ENCODE assay signal across 8 cellular contexts in the genomic region with DNA sequence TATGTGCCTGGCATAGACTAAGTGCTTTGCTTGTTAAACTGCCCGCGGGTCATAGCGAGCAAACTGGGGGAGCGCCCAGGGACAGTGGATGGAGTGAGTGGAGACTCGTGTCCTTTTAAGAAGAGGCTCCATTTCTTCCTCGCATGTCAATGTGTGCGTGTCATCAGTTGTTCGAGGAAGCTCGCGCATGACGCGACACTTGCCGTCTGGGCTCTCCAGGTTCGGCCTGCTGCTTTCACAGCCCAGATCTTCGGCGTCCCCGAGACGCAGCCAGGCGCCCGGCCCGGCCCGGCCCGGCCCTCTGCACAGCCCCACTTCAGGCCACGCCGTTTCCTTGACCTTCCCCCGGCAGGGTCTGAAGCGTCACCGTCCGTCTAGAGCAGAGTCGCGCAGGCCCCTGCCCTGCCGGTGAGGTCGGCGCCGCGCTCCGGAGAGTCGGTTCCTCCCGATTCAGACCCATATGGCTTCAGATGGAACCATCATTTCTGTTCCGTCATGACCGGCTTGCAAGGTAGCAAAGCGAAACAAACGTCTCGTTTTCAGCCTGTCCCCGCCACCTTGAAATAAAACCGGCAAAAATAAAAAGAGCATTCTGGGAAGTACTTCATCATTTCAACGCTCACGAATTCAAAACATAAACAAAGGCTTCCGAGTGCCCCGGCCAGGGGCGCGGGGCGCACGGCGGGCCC. TPM values are rescaled to one million over a fixed set of nuclear protein-coding genes. Genes with fewer than 3 reads are reported as not detected.
DNase-seq lines count a peak whose midpoint lies in the region; ATAC-seq and TF ChIP-seq lines count a peak whose summit lies in the region.

No MANE protein-coding gene starts in this region.

- intact Hi-C loops in colonic mucosa (cut with DNase I), result no loop called here

- H3K27me3 ChIP-seq in colonic mucosa, result peaks cover 38% of the 10 kb centered on the region

- no peaks in the 10 kb centered on the region for H3K9me3 ChIP-seq in colonic mucosa

- DNase-seq in AG20443 (ENCODE audit: low spot score), result peak; percentile 78
- peak; percentile 17 for DNase-seq in GM19238 (ENCODE audit: insufficient read length, low spot score)
- DNase-seq in RPMI7951 (ENCODE audit: low read depth), result peak; percentile 27
- DNase-seq in colonic mucosa, result no peak
- peak; percentile 75 for DNase-seq in left kidney (ENCODE audit: low read depth, low spot score)
- DNase-seq in stimulated activated effector memory CD8-positive, alpha-beta T cell treated with anti-CD3 and anti-CD28 coated beads, Interleukin-12 subunit alpha, Interleukin-12 subunit beta, amount 100 ng/mL, for 72 hours (ENCODE audit: low spot score in 2 of 2), result no peak

- H3K4me3 Mint-ChIP-seq in stimulated activated effector memory CD8-positive, alpha-beta T cell treated with anti-CD3 and anti-CD28 coated beads, Interleukin-12 subunit alpha, Interleukin-12 subunit beta, amount 100 ng/mL, for 72 hours, result peak overlapping the region; percentile 75

- no peaks in the 10 kb centered on the region for H3K36me3 ChIP-seq in colonic mucosa

- no peak overlapping the region for H3K27ac ChIP-seq in colonic mucosa

- ATAC-seq in stimulated activated effector memory CD8-positive, alpha-beta T cell treated with anti-CD3 and anti-CD28 coated beads, Interleukin-12 subunit alpha, Interleukin-12 subunit beta, amount 100 ng/mL, for 72 hours, result peak; percentile 59
- ATAC-seq in HG03354 (IDR thresholded peaks at IDR 0.05; ENCODE audit: poor library complexity, severe bottlenecking, unreplicated experiment), result no peak
- ATAC-seq in HG03342 (IDR thresholded peaks at IDR 0.05; ENCODE audit: unreplicated experiment), result no peak

- H3K4me1 Mint-ChIP-seq in stimulated activated effector memory CD8-positive, alpha-beta T cell treated with anti-CD3 and anti-CD28 coated beads, Interleukin-12 subunit alpha, Interleukin-12 subunit beta, amount 100 ng/mL, for 72 hours, result peaks cover 11% of the 10 kb centered on the region

- TF ChIP-seq CTCF in colonic mucosa (IDR thresholded peaks at IDR 0.05), result no peak

- no peaks in the 10 kb centered on the region for H3K9me3 Mint-ChIP-seq in stimulated activated effector memory CD8-positive, alpha-beta T cell treated with anti-CD3 and anti-CD28 coated beads, Interleukin-12 subunit alpha, Interleukin-12 subunit beta, amount 100 ng/mL, for 72 hours

- H3K4me3 ChIP-seq in colonic mucosa, result peak overlapping the region; percentile 49

- H3K4me1 ChIP-seq in colonic mucosa, result no peaks in the 10 kb centered on the region

- H3K36me3 Mint-ChIP-seq in stimulated activated effector memory CD8-positive, alpha-beta T cell treated with anti-CD3 and anti-CD28 coated beads, Interleukin-12 subunit alpha, Interleukin-12 subunit beta, amount 100 ng/mL, for 72 hours, result no peaks in the 10 kb centered on the region

- H3K9ac ChIP-seq in colonic mucosa (ENCODE audit: low read depth in 2 of 2, low read length in 2 of 2), result peak overlapping the region in 1 of 2 donors; percentile 32

- no peak overlapping the region for H3K27ac Mint-ChIP-seq in stimulated activated effector memory CD8-positive, alpha-beta T cell treated with anti-CD3 and anti-CD28 coated beads, Interleukin-12 subunit alpha, Interleukin-12 subunit beta, amount 100 ng/mL, for 72 hours

RNA-seq across cellular contexts. Expression of a gene that starts 0.6 kb away (rescaled TPM):
- total RNA-seq in RPMI7951 (2014; rRNA removed; shearing (Covaris generic)), result 12.1 and 16.0 TPM in 2 replicates
- 10 to 100 TPM; 46.7 to 50.7 TPM for total RNA-seq in colonic mucosa

Comparison
In these comparisons a context has a peak if more than half of its experiments do, and no peak if none do; other contexts are left out.
1. DNase-seq: peak in AG20443 (single experiment), GM19238 (single experiment), RPMI7951 (single experiment) and left kidney (single experiment); none in colonic mucosa (single experiment) and stimulated activated effector memory CD8-positive, alpha-beta T cell treated with anti-CD3 and anti-CD28 coated beads, Interleukin-12 subunit alpha, Interleukin-12 subunit beta, amount 100 ng/mL, for 72 hours (0 of 2).